Comparison of ENCODE assay signal across 1 cellular context in the genomic region with DNA sequence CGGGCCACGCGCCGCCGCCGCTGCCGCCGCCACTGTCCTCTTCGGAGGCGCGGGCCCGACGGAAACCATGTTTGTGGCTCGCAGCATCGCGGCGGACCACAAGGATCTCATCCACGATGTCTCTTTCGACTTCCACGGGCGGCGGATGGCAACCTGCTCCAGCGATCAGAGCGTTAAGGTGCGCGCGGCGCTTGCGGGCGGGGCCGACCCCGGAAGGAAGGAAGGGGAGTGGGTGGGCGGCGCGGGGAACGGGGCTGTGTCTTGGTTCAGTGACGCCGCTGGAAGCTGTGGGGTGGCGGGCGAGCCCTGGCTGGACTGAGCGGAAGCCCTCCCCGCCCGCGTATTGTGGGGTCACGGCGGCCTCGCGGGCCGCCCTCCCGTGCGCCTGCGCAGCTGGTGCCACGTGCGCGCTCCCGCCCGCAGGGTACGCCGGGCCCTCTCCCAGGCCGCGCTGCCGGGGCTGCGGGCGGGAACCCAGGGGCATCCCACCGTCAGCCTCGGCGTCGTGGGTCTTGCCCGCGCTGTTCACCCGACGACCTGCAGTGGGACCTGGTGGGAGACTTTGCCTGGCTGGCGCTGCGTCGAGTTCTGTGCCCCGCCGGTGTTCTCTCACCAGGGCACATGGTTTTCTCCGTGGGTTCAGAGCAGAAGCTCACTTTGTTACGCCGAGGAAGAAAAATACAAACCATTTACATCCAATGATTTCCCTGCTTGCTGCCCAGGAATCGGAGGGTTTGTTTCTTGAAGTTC.
TF ChIP-seq lines count a peak whose summit lies in the region.

No MANE protein-coding gene starts in this region.

TF ChIP-seq in GM23338, 12 proteins besides CTCF, POLR2A, EP300 and RAD21 (continued from another document):
- TF ChIP-seq ZNF462 (CRISPR knock-in tag; IDR thresholded peaks at IDR 0.05) = no peak
